In the genomic region with DNA sequence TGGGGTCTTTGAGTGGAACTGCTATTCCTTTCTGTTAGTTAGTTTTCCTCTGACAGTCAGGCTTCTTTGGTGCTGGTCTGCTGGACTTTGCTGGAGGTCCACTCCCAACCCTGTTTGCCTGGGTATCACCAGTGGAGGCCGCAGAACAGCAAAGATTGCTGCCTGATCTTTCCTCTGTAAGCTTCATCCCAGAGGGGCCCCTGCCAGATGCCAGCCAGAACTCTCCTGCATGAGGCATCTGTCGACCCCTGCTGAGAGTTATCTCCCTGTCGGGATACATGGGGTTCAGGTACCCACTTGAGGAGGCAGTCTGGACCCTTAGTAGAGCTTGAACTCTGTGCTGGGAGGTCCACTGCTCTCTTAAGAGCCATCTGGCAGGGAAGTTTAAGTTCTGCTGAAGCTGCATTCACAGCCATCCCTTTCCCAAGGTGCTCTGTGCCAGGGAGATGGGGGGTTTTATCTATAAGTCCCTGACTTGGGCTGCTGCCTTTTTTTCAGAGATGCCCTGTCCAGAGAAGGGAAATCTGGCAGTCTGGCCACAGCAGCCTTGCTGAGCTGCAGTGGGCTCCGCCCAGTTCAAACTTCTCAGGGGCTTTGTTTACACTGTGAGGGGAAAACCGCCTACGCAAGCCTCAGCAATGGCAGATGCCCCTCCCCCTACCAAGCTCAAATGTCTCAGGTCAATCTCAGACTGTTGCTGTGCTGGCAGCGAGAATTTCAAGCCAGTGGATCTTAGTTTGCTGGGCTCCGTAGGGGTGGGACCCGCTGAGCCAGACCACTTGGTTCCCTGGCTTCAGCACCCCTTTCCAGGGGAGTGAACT, we compare ENCODE assay signal across 1 cellular context.
TF ChIP-seq lines count a peak whose summit lies in the region.

No MANE protein-coding gene starts in this region.

TF ChIP-seq in HepG2, 621 proteins besides CTCF, POLR2A, EP300 and RAD21 (continued from another document and continues in another):
- no peak for TF ChIP-seq ZBTB49 (CRISPR knock-in tag; IDR thresholded peaks at IDR 0.05; ENCODE audit: borderline replicate concordance)
- TF ChIP-seq ZNF552 (CRISPR knock-in tag; IDR thresholded peaks at IDR 0.05; ENCODE audit: borderline replicate concordance) = no peak
- TF ChIP-seq, protein P1, sequence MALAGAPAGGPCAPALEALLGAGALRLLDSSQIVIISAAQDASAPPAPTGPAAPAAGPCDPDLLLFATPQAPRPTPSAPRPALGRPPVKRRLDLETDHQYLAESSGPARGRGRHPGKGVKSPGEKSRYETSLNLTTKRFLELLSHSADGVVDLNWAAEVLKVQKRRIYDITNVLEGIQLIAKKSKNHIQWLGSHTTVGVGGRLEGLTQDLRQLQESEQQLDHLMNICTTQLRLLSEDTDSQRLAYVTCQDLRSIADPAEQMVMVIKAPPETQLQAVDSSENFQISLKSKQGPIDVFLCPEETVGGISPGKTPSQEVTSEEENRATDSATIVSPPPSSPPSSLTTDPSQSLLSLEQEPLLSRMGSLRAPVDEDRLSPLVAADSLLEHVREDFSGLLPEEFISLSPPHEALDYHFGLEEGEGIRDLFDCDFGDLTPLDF (CRISPR knock-in tag; IDR thresholded peaks at IDR 0.05) = no peak
- TF ChIP-seq SP5 (CRISPR knock-in tag; IDR thresholded peaks at IDR 0.05; ENCODE audit: borderline replicate concordance, low read depth) = peak; percentile 89
- TF ChIP-seq GFI1 (CRISPR knock-in tag; IDR thresholded peaks at IDR 0.05; ENCODE audit: borderline replicate concordance) = 0 out of 2 replicates have a peak, but pooled peaks have one; percentile 48
- TF ChIP-seq YY1 (IDR thresholded peaks at IDR 0.05; ENCODE audit: insufficient read depth, insufficient replicate concordance, low read depth, low read length) = peak; percentile 52
- no peak for TF ChIP-seq ZNF275 (CRISPR knock-in tag; IDR thresholded peaks at IDR 0.05; ENCODE audit: borderline replicate concordance)
- TF ChIP-seq THAP7 (CRISPR knock-in tag; IDR thresholded peaks at IDR 0.05) = 0 out of 2 replicates have a peak, but pooled peaks have one; percentile 42
- 0 out of 2 replicates have a peak, but pooled peaks have one; percentile 25 for TF ChIP-seq TARDBP (CRISPR knock-in tag; IDR thresholded peaks at IDR 0.05)
- TF ChIP-seq, protein P2, sequence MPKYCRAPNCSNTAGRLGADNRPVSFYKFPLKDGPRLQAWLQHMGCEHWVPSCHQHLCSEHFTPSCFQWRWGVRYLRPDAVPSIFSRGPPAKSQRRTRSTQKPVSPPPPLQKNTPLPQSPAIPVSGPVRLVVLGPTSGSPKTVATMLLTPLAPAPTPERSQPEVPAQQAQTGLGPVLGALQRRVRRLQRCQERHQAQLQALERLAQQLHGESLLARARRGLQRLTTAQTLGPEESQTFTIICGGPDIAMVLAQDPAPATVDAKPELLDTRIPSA (CRISPR knock-in tag; IDR thresholded peaks at IDR 0.05; ENCODE audit: borderline replicate concordance) = no peak
- TF ChIP-seq GABPB1 (CRISPR knock-in tag; IDR thresholded peaks at IDR 0.05) = no peak
- no peak for TF ChIP-seq ZNF777 (CRISPR knock-in tag; IDR thresholded peaks at IDR 0.05)
- peak; percentile 27 for TF ChIP-seq HNF4A (CRISPR knock-in tag; IDR thresholded peaks at IDR 0.05)
- no peak for TF ChIP-seq DDIT3 (CRISPR knock-in tag; IDR thresholded peaks at IDR 0.05)
- TF ChIP-seq DNMT1 (CRISPR knock-in tag; IDR thresholded peaks at IDR 0.05) = no peak
- TF ChIP-seq TP53 (CRISPR knock-in tag; conservative IDR thresholded peaks at IDR 0.05) = no peak
- TF ChIP-seq, protein P3, sequence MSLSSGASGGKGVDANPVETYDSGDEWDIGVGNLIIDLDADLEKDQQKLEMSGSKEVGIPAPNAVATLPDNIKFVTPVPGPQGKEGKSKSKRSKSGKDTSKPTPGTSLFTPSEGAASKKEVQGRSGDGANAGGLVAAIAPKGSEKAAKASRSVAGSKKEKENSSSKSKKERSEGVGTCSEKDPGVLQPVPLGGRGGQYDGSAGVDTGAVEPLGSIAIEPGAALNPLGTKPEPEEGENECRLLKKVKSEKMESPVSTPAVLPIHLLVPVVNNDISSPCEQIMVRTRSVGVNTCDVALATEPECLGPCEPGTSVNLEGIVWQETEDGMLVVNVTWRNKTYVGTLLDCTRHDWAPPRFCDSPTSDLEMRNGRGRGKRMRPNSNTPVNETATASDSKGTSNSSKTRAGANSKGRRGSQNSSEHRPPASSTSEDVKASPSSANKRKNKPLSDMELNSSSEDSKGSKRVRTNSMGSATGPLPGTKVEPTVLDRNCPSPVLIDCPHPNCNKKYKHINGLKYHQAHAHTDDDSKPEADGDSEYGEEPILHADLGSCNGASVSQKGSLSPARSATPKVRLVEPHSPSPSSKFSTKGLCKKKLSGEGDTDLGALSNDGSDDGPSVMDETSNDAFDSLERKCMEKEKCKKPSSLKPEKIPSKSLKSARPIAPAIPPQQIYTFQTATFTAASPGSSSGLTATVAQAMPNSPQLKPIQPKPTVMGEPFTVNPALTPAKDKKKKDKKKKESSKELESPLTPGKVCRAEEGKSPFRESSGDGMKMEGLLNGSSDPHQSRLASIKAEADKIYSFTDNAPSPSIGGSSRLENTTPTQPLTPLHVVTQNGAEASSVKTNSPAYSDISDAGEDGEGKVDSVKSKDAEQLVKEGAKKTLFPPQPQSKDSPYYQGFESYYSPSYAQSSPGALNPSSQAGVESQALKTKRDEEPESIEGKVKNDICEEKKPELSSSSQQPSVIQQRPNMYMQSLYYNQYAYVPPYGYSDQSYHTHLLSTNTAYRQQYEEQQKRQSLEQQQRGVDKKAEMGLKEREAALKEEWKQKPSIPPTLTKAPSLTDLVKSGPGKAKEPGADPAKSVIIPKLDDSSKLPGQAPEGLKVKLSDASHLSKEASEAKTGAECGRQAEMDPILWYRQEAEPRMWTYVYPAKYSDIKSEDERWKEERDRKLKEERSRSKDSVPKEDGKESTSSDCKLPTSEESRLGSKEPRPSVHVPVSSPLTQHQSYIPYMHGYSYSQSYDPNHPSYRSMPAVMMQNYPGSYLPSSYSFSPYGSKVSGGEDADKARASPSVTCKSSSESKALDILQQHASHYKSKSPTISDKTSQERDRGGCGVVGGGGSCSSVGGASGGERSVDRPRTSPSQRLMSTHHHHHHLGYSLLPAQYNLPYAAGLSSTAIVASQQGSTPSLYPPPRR (CRISPR knock-in tag; IDR thresholded peaks at IDR 0.05; ENCODE audit: borderline replicate concordance) = 0 out of 2 replicates have a peak, but pooled peaks have one; percentile 37
- TF ChIP-seq, protein P4, sequence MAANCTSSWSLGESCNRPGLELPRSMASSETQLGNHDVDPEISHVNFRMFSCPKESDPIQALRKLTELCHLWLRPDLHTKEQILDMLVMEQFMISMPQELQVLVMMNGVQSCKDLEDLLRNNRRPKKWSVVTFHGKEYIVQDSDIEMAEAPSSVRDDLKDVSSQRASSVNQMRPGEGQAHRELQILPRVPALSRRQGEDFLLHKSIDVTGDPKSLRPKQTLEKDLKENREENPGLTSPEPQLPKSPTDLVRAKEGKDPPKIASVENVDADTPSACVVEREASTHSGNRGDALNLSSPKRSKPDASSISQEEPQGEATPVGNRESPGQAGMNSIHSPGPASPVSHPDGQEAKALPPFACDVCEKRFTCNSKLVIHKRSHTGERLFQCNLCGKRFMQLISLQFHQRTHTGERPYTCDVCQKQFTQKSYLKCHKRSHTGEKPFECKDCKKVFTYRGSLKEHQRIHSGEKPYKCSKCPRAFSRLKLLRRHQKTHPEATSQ (CRISPR knock-in tag; IDR thresholded peaks at IDR 0.05; ENCODE audit: borderline replicate concordance) = no peak
- TF ChIP-seq ZSCAN9 (CRISPR knock-in tag; IDR thresholded peaks at IDR 0.05; ENCODE audit: borderline replicate concordance) = no peak
- TF ChIP-seq, protein P5, sequence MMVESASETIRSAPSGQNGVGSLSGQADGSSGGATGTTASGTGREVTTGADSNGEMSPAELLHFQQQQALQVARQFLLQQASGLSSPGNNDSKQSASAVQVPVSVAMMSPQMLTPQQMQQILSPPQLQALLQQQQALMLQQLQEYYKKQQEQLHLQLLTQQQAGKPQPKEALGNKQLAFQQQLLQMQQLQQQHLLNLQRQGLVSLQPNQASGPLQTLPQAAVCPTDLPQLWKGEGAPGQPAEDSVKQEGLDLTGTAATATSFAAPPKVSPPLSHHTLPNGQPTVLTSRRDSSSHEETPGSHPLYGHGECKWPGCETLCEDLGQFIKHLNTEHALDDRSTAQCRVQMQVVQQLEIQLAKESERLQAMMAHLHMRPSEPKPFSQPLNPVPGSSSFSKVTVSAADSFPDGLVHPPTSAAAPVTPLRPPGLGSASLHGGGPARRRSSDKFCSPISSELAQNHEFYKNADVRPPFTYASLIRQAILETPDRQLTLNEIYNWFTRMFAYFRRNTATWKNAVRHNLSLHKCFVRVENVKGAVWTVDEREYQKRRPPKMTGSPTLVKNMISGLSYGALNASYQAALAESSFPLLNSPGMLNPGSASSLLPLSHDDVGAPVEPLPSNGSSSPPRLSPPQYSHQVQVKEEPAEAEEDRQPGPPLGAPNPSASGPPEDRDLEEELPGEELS (CRISPR knock-in tag; IDR thresholded peaks at IDR 0.05) = no peak; the same call in 1 of the 2 replicates
- TF ChIP-seq, protein P6, sequence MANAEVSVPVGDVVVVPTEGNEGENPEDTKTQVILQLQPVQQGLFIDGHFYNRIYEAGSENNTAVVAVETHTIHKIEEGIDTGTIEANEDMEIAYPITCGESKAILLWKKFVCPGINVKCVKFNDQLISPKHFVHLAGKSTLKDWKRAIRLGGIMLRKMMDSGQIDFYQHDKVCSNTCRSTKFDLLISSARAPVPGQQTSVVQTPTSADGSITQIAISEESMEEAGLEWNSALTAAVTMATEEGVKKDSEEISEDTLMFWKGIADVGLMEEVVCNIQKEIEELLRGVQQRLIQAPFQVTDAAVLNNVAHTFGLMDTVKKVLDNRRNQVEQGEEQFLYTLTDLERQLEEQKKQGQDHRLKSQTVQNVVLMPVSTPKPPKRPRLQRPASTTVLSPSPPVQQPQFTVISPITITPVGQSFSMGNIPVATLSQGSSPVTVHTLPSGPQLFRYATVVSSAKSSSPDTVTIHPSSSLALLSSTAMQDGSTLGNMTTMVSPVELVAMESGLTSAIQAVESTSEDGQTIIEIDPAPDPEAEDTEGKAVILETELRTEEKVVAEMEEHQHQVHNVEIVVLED (CRISPR knock-in tag; IDR thresholded peaks at IDR 0.05; ENCODE audit: borderline replicate concordance) = no peak
- TF ChIP-seq NCOA1 (CRISPR knock-in tag; IDR thresholded peaks at IDR 0.05) = no peak
- TF ChIP-seq RNF2 (conservative IDR thresholded peaks at IDR 0.05; ENCODE audit: low read depth) = no peak
- TF ChIP-seq ZNF263 (CRISPR knock-in tag; IDR thresholded peaks at IDR 0.05) = no peak
- TF ChIP-seq, protein P7, sequence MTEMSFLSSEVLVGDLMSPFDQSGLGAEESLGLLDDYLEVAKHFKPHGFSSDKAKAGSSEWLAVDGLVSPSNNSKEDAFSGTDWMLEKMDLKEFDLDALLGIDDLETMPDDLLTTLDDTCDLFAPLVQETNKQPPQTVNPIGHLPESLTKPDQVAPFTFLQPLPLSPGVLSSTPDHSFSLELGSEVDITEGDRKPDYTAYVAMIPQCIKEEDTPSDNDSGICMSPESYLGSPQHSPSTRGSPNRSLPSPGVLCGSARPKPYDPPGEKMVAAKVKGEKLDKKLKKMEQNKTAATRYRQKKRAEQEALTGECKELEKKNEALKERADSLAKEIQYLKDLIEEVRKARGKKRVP (CRISPR knock-in tag; IDR thresholded peaks at IDR 0.05) = peak in 1 of 2 experiments; percentile 44; a peak in 1 of 4 replicates
- TF ChIP-seq CEBPG (CRISPR knock-in tag; IDR thresholded peaks at IDR 0.05) = peak; percentile 20; the same call in 1 of the 2 replicates
- TF ChIP-seq ZMAT3 (CRISPR knock-in tag; conservative IDR thresholded peaks at IDR 0.05) = no peak
- no peak for TF ChIP-seq ZNF577 (CRISPR knock-in tag; IDR thresholded peaks at IDR 0.05; ENCODE audit: borderline replicate concordance, low read depth)
- TF ChIP-seq ARNTL (CRISPR knock-in tag; IDR thresholded peaks at IDR 0.05) = no peak
